19 cellular contexts compared by ENCODE assay signal in the genomic region with DNA sequence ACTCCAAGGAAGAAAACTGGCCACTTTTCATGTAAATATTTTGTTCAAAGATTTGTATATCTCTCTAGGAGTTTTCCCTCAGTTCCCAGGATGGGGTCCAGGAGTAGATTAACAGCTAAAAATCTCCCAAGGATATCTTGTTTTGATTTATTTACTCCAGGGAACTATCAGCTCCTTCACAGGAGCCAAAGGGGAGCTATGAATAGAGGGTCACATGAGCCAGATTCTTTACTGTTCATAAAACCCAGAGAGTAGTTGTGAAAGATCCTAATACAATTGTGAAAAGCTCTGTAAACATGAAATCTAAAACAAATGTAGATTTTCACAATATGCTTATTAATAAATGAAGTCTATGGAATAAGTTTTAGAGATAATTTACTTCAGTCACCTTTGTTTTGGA. TPM values are rescaled to one million over a fixed set of nuclear protein-coding genes. Genes with fewer than 3 reads are reported as not detected.
A peak's percentile ranks its signal among the peaks of the same experiment; 100 is the strongest.
DNase-seq lines count a peak whose midpoint lies in the region; ATAC-seq and TF ChIP-seq lines count a peak whose summit lies in the region.
"Had no signal": no experiment of that assay in that cellular context is flagged by ENCODE, and none has a peak within 500 bp of the region (broad histone marks: within the 10 kb centered on the region; RNA-seq: fewer than 3 reads in every experiment).

No MANE protein-coding gene starts in this region.

- peaks cover 74% of the 10 kb centered on the region for H3K36me3 Mint-ChIP-seq in CD8-positive, alpha-beta T cell
- H3K36me3 Mint-ChIP-seq in mesothelial cell of epicardium = peaks cover 18% of the 10 kb centered on the region

- H3K36me3 ChIP-seq in CD8-positive, alpha-beta T cell (ENCODE audit: insufficient read depth, low read length) = peaks cover 54% of the 10 kb centered on the region

- intact Hi-C loops in CD8-positive, alpha-beta T cell (cut with DNase I, micrococcal nuclease) = no loop called here

- CTCF ChIA-PET in CD8-positive, alpha-beta T cell (lab: Charles Lee) = interaction anchor here (0.9 kb wide), 1 partner anchor 95 kb away, joined by 3 read pairs; no protein-coding TSS in a partner anchor

- no peaks in the 10 kb centered on the region for H3K4me1 ChIP-seq in CD8-positive, alpha-beta T cell (ENCODE audit: insufficient read depth, low read length)

- peak overlapping the region; percentile 18 for H3K27ac Mint-ChIP-seq in CD8-positive, alpha-beta T cell
- peak overlapping the region; percentile 21 for H3K27ac Mint-ChIP-seq in mesothelial cell of epicardium

- no peak overlapping the region for H3K27ac ChIP-seq in CD8-positive, alpha-beta T cell (ENCODE audit: low read depth, low read length)
- H3K27ac ChIP-seq in cingulate gyrus (ENCODE audit: low read depth, low read length) = peak overlapping the region; percentile 34
- H3K27ac ChIP-seq: C4-2B, gastroesophageal sphincter had no signal

- POLR2A ChIA-PET in CD8-positive, alpha-beta T cell (lab: Charles Lee) = interaction anchor here (2.3 kb wide), 1 partner anchor 16 kb away, joined by 15 read pairs; a partner anchor contains a TSS

- no peaks in the 10 kb centered on the region for H3K27me3 ChIP-seq in CD8-positive, alpha-beta T cell (ENCODE audit: insufficient read depth, low read length)
- H3K27me3 ChIP-seq: gastroesophageal sphincter had no signal

- no peaks in the 10 kb centered on the region for H3K27me3 Mint-ChIP-seq in CD8-positive, alpha-beta T cell (ENCODE audit: low read depth)
- no peaks in the 10 kb centered on the region for H3K27me3 Mint-ChIP-seq in mesothelial cell of epicardium (ENCODE audit: low read depth)

- peaks cover 8% of the 10 kb centered on the region for H3K4me1 Mint-ChIP-seq in CD8-positive, alpha-beta T cell (ENCODE audit: low read depth)
- peaks cover 15% of the 10 kb centered on the region for H3K4me1 Mint-ChIP-seq in mesothelial cell of epicardium

- TF ChIP-seq CTCF in CD8-positive, alpha-beta T cell (IDR thresholded peaks at IDR 0.05) = no peak
- TF ChIP-seq CTCF in LNCaP clone FGC (IDR thresholded peaks at IDR 0.05; ENCODE audit: control insufficient read depth, extremely low read depth, insufficient read depth) (no peak), mesothelial cell of epicardium (IDR thresholded peaks at IDR 0.05; ENCODE audit: unreplicated experiment) (no peak)

- no peak overlapping the region for H3K4me3 Mint-ChIP-seq in CD8-positive, alpha-beta T cell
- H3K4me3 Mint-ChIP-seq in mesothelial cell of epicardium = no peak overlapping the region
- H3K4me3 Mint-ChIP-seq: activated T-cell treated with anti-CD3 and anti-CD28 coated beads, Interleukin-2, amount 50 U/mL, for 4 hours had no signal

- no peak overlapping the region for H3K4me3 ChIP-seq in CD8-positive, alpha-beta T cell (ENCODE audit: low read depth, low read length)
- no peak overlapping the region for H3K4me3 ChIP-seq in LNCaP clone FGC (ENCODE audit: low read depth, low read length)
- H3K4me3 ChIP-seq: gastroesophageal sphincter had no signal

- DNase-seq in CD8-positive, alpha-beta T cell = no peak
- DNase-seq in LNCaP clone FGC (ENCODE audit: low read depth) (peak; percentile 40), mesothelial cell of epicardium (ENCODE audit: low spot score in 2 of 2, unreplicated experiment in 2 of 2) (no peak), NCI-H187 (lab: John Stamatoyannopoulos, UW) (no peak), GDM1 (lab: John Stamatoyannopoulos, UW) (no peak), HuH-7.5 (ENCODE audit: low spot score) (no peak)
- DNase-seq: activated CD4-positive, CD25-positive, alpha-beta regulatory T cell; activated T-cell treated with anti-CD3 and anti-CD28 coated beads, Interleukin-2, amount 50 U/mL, for 4 hours; GOT3; MV-4-11; NCI-H2107; NCI-H748 treated with DMSO at 0.1 percent for 48 hours; occipital lobe; RPMI8226; small intestine had no signal

- no peak for ATAC-seq in CD8-positive, alpha-beta T cell
- no peak for ATAC-seq in HG03280 (IDR thresholded peaks at IDR 0.05; ENCODE audit: unreplicated experiment)
- ATAC-seq: activated T-cell treated with anti-CD3 and anti-CD28 coated beads, Interleukin-2, amount 50 U/mL, for 4 hours; gastroesophageal sphincter had no signal

- no peaks in the 10 kb centered on the region for H3K9me3 Mint-ChIP-seq in CD8-positive, alpha-beta T cell
- no peaks in the 10 kb centered on the region for H3K9me3 Mint-ChIP-seq in mesothelial cell of epicardium
- H3K9me3 Mint-ChIP-seq: activated T-cell treated with anti-CD3 and anti-CD28 coated beads, Interleukin-2, amount 50 U/mL, for 4 hours had no signal

- no peaks in the 10 kb centered on the region for H3K9me3 ChIP-seq in CD8-positive, alpha-beta T cell (ENCODE audit: low read length)
- H3K9me3 ChIP-seq: gastroesophageal sphincter had no signal

RNA-seq across cellular contexts. Expression of a gene that starts 16.9 kb away (rescaled TPM):
- total RNA-seq in CD8-positive, alpha-beta T cell = 10 to 100 TPM; 22.8 to 23.7 TPM
- 21.9 to 22.5 TPM (median 22.0 TPM) in 3 replicates for total RNA-seq in mesothelial cell of epicardium

RNA-seq across cellular contexts. Expression of a gene that starts 25.7 kb away (rescaled TPM):
- 10 to 100 TPM; 17.0 to 17.2 TPM for total RNA-seq in CD8-positive, alpha-beta T cell
- 31.9 to 37.6 TPM (median 33.5 TPM) in 3 replicates for total RNA-seq in mesothelial cell of epicardium
